In the genomic region with DNA sequence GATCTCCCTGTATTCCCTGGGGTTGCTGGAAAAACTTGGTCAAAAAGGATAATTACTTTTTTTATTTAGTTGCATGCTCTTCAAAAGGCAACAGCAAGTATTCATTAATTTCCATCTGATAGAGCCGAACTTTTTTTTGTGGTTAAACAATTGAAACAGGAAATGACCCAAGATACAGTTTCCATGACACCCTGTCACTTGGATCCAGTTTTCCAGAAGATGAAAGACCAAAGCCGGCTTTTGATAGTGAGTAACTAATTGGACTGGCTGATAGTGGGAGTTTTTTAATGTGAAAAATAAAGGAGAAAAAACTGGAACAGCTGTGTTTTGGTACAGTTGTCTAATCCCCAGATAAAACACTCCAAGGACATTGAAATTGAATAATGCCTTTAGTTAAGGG, we compare ENCODE assay signal across 2 cellular contexts.
TF ChIP-seq lines count a peak whose summit lies in the region.

No MANE protein-coding gene starts in this region.

TF ChIP-seq in SK-N-SH, 30 proteins besides CTCF, POLR2A, EP300 and RAD21 (continued from another document):
- no peak for TF ChIP-seq FOSL2 (IDR thresholded peaks at IDR 0.05; ENCODE audit: borderline replicate concordance, low read depth)
- TF ChIP-seq, protein P1, sequence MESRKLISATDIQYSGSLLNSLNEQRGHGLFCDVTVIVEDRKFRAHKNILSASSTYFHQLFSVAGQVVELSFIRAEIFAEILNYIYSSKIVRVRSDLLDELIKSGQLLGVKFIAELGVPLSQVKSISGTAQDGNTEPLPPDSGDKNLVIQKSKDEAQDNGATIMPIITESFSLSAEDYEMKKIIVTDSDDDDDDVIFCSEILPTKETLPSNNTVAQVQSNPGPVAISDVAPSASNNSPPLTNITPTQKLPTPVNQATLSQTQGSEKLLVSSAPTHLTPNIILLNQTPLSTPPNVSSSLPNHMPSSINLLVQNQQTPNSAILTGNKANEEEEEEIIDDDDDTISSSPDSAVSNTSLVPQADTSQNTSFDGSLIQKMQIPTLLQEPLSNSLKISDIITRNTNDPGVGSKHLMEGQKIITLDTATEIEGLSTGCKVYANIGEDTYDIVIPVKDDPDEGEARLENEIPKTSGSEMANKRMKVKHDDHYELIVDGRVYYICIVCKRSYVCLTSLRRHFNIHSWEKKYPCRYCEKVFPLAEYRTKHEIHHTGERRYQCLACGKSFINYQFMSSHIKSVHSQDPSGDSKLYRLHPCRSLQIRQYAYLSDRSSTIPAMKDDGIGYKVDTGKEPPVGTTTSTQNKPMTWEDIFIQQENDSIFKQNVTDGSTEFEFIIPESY (IDR thresholded peaks at IDR 0.05; ENCODE audit: borderline replicate concordance, low read depth) = no peak
- TF ChIP-seq, protein P2, sequence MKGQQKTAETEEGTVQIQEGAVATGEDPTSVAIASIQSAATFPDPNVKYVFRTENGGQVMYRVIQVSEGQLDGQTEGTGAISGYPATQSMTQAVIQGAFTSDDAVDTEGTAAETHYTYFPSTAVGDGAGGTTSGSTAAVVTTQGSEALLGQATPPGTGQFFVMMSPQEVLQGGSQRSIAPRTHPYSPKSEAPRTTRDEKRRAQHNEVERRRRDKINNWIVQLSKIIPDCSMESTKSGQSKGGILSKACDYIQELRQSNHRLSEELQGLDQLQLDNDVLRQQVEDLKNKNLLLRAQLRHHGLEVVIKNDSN (IDR thresholded peaks at IDR 0.05; ENCODE audit: borderline replicate concordance, low read depth) = no peak
- no peak for TF ChIP-seq POLR2AphosphoS5 (IDR thresholded peaks at IDR 0.05; ENCODE audit: low read depth, low read length)
- TF ChIP-seq GABPA (IDR thresholded peaks at IDR 0.05; ENCODE audit: low read depth) = no peak
- no peak for TF ChIP-seq TCF12 (IDR thresholded peaks at IDR 0.05)
- no peak for TF ChIP-seq NFIC (IDR thresholded peaks at IDR 0.05; ENCODE audit: borderline replicate concordance)
- no peak for TF ChIP-seq JUND (IDR thresholded peaks at IDR 0.05)
TF ChIP-seq in SK-N-SH: peak in this region for 0.

TF ChIP-seq in SK-N-SH treated with all-trans-retinoic acid at 6 μM for 48 hours, 23 proteins besides CTCF, POLR2A, EP300 and RAD21 (continued from another document):
- TF ChIP-seq, protein P3, sequence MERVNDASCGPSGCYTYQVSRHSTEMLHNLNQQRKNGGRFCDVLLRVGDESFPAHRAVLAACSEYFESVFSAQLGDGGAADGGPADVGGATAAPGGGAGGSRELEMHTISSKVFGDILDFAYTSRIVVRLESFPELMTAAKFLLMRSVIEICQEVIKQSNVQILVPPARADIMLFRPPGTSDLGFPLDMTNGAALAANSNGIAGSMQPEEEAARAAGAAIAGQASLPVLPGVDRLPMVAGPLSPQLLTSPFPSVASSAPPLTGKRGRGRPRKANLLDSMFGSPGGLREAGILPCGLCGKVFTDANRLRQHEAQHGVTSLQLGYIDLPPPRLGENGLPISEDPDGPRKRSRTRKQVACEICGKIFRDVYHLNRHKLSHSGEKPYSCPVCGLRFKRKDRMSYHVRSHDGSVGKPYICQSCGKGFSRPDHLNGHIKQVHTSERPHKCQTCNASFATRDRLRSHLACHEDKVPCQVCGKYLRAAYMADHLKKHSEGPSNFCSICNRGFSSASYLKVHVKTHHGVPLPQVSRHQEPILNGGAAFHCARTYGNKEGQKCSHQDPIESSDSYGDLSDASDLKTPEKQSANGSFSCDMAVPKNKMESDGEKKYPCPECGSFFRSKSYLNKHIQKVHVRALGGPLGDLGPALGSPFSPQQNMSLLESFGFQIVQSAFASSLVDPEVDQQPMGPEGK (CRISPR knock-in tag; IDR thresholded peaks at IDR 0.05; ENCODE audit: borderline replicate concordance) = no peak
- TF ChIP-seq ISL1 (CRISPR knock-in tag; IDR thresholded peaks at IDR 0.05) (no peak), PPARA (CRISPR knock-in tag; IDR thresholded peaks at IDR 0.05; ENCODE audit: borderline replicate concordance) (no peak), ZNF8 (CRISPR knock-in tag; IDR thresholded peaks at IDR 0.05) (no peak), ZC3H10 (CRISPR knock-in tag; IDR thresholded peaks at IDR 0.05) (no peak), ZFP3 (CRISPR knock-in tag; IDR thresholded peaks at IDR 0.05) (no peak), ZFP30 (CRISPR knock-in tag; IDR thresholded peaks at IDR 0.05) (no peak), CSDC2 (CRISPR knock-in tag; IDR thresholded peaks at IDR 0.05) (no peak), TOX (CRISPR knock-in tag; IDR thresholded peaks at IDR 0.05; ENCODE audit: borderline replicate concordance) (no peak), ZNF70 (CRISPR knock-in tag; IDR thresholded peaks at IDR 0.05) (no peak), TCF4 (CRISPR knock-in tag; IDR thresholded peaks at IDR 0.05; ENCODE audit: borderline replicate concordance) (no peak), ESRRG (CRISPR knock-in tag; IDR thresholded peaks at IDR 0.05) (no peak)
- TF ChIP-seq, protein P4, sequence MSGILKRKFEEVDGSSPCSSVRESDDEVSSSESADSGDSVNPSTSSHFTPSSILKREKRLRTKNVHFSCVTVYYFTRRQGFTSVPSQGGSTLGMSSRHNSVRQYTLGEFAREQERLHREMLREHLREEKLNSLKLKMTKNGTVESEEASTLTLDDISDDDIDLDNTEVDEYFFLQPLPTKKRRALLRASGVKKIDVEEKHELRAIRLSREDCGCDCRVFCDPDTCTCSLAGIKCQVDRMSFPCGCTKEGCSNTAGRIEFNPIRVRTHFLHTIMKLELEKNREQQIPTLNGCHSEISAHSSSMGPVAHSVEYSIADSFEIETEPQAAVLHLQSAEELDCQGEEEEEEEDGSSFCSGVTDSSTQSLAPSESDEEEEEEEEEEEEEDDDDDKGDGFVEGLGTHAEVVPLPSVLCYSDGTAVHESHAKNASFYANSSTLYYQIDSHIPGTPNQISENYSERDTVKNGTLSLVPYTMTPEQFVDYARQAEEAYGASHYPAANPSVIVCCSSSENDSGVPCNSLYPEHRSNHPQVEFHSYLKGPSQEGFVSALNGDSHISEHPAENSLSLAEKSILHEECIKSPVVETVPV (CRISPR knock-in tag; IDR thresholded peaks at IDR 0.05) = no peak
- TF ChIP-seq, protein P5, sequence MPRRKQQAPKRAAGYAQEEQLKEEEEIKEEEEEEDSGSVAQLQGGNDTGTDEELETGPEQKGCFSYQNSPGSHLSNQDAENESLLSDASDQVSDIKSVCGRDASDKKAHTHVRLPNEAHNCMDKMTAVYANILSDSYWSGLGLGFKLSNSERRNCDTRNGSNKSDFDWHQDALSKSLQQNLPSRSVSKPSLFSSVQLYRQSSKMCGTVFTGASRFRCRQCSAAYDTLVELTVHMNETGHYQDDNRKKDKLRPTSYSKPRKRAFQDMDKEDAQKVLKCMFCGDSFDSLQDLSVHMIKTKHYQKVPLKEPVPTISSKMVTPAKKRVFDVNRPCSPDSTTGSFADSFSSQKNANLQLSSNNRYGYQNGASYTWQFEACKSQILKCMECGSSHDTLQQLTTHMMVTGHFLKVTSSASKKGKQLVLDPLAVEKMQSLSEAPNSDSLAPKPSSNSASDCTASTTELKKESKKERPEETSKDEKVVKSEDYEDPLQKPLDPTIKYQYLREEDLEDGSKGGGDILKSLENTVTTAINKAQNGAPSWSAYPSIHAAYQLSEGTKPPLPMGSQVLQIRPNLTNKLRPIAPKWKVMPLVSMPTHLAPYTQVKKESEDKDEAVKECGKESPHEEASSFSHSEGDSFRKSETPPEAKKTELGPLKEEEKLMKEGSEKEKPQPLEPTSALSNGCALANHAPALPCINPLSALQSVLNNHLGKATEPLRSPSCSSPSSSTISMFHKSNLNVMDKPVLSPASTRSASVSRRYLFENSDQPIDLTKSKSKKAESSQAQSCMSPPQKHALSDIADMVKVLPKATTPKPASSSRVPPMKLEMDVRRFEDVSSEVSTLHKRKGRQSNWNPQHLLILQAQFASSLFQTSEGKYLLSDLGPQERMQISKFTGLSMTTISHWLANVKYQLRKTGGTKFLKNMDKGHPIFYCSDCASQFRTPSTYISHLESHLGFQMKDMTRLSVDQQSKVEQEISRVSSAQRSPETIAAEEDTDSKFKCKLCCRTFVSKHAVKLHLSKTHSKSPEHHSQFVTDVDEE (CRISPR knock-in tag; IDR thresholded peaks at IDR 0.05) = no peak
- TF ChIP-seq, protein P6, sequence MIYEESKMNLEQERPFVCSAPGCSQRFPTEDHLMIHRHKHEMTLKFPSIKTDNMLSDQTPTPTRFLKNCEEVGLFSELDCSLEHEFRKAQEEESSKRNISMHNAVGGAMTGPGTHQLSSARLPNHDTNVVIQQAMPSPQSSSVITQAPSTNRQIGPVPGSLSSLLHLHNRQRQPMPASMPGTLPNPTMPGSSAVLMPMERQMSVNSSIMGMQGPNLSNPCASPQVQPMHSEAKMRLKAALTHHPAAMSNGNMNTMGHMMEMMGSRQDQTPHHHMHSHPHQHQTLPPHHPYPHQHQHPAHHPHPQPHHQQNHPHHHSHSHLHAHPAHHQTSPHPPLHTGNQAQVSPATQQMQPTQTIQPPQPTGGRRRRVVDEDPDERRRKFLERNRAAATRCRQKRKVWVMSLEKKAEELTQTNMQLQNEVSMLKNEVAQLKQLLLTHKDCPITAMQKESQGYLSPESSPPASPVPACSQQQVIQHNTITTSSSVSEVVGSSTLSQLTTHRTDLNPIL (CRISPR knock-in tag; IDR thresholded peaks at IDR 0.05; ENCODE audit: low read depth) = no peak
